9 cellular contexts compared by ENCODE assay signal in the genomic region with DNA sequence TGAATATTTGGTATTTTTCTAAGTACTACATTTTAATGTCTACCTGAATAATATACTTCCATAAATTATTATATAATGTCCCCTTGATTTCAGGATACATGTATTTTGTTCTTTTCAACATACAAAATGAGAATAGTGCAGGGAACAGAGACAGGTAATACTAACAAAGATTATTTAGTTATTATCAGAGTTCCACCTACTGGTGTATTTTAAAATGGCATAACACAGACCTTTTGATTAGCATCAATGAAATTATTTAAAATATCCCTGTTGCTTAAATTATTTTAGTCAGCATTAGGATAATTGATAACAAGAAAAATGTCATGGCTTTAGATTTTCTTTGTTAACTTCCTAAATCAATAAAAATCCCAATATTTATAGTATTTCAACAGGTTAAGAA.
A peak's percentile ranks its signal among the peaks of the same experiment; 100 is the strongest.
DNase-seq lines count a peak whose midpoint lies in the region; ATAC-seq and TF ChIP-seq lines count a peak whose summit lies in the region.
"Had no signal": no experiment of that assay in that cellular context is flagged by ENCODE, and none has a peak within 500 bp of the region (broad histone marks: within the 10 kb centered on the region; RNA-seq: fewer than 3 reads in every experiment).

No MANE protein-coding gene starts in this region.

- intact Hi-C loops in psoas muscle (cut with DNase I): no loop called here

- H3K4me3 ChIP-seq in astrocyte of the spinal cord (ENCODE audit: low read depth, low read length) (no peak overlapping the region), psoas muscle (no peak overlapping the region)

- H3K4me3 Mint-ChIP-seq in natural killer cell treated with Interleukin-12 subunit alpha and Interleukin-12 subunit beta and Interleukin-15 and Interleukin-18, amount 100 ng/mL, for 72 hours: no peak overlapping the region
- H3K4me3 Mint-ChIP-seq: CD14-positive monocyte had no signal

- no peaks in the 10 kb centered on the region for H3K9me3 Mint-ChIP-seq in natural killer cell treated with Interleukin-12 subunit alpha and Interleukin-12 subunit beta and Interleukin-15 and Interleukin-18, amount 100 ng/mL, for 72 hours

- peaks cover 23 to 56% of the 10 kb centered on the region in 2 donors for H3K27me3 Mint-ChIP-seq in natural killer cell treated with Interleukin-12 subunit alpha and Interleukin-12 subunit beta and Interleukin-15 and Interleukin-18, amount 100 ng/mL, for 72 hours

- H3K36me3 ChIP-seq in psoas muscle (ENCODE audit: insufficient read depth in 1 of 2, low read depth in 1 of 2): no peaks in the 10 kb centered on the region

- H3K36me3 Mint-ChIP-seq in natural killer cell treated with Interleukin-12 subunit alpha and Interleukin-12 subunit beta and Interleukin-15 and Interleukin-18, amount 100 ng/mL, for 72 hours: no peaks in the 10 kb centered on the region
- H3K36me3 Mint-ChIP-seq: CD14-positive monocyte had no signal

- in situ Hi-C loops in astrocyte of the spinal cord (cut with HindIII; ENCODE audit: low sequenced_read_pairs): no loop called here

- no peaks in the 10 kb centered on the region for H3K4me1 Mint-ChIP-seq in natural killer cell treated with Interleukin-12 subunit alpha and Interleukin-12 subunit beta and Interleukin-15 and Interleukin-18, amount 100 ng/mL, for 72 hours (ENCODE audit: low read depth in 2 of 2)
- H3K4me1 Mint-ChIP-seq: CD14-positive monocyte had no signal

- peak; percentile 2 for DNase-seq in SHP77 treated with DMSO at 0.1 percent for 48 hours (lab: John Stamatoyannopoulos, UW)
- DNase-seq in SHP77 (lab: John Stamatoyannopoulos, UW): no peak
- DNase-seq in astrocyte of the spinal cord (ENCODE audit: low read depth, low spot score): no peak
- DNase-seq in psoas muscle: no peak
- no peak for DNase-seq in mucosa of gallbladder (ENCODE audit: low spot score)
- DNase-seq in natural killer cell treated with Interleukin-12 subunit alpha and Interleukin-12 subunit beta and Interleukin-15 and Interleukin-18, amount 100 ng/mL, for 72 hours (ENCODE audit: low spot score): no peak
- no peak for DNase-seq in stimulated activated CD4-positive, alpha-beta T cell treated with anti-CD3 and anti-CD28 coated beads, Interleukin-15, amount 100 ng/mL, for 24 hours

- H3K27me3 ChIP-seq in psoas muscle (ENCODE audit: insufficient read depth in 3 of 3, low read length in 2 of 3): peaks cover 0 to 2% (median 0%) of the 10 kb centered on the region in 3 donors

- H3K27ac Mint-ChIP-seq in natural killer cell treated with Interleukin-12 subunit alpha and Interleukin-12 subunit beta and Interleukin-15 and Interleukin-18, amount 100 ng/mL, for 72 hours: no peak overlapping the region
- H3K27ac Mint-ChIP-seq: CD14-positive monocyte had no signal

- ATAC-seq in psoas muscle: no peak
- ATAC-seq in natural killer cell treated with Interleukin-12 subunit alpha and Interleukin-12 subunit beta and Interleukin-15 and Interleukin-18, amount 100 ng/mL, for 72 hours: no peak

- no peak overlapping the region for H3K27ac ChIP-seq in psoas muscle

- H3K9me3 ChIP-seq in psoas muscle: no peaks in the 10 kb centered on the region

- TF ChIP-seq CTCF in LNCAP (IDR thresholded peaks at IDR 0.05) (peak; percentile 56), astrocyte of the spinal cord (IDR thresholded peaks at IDR 0.05; ENCODE audit: low read depth, low read length) (peak; percentile 5), psoas muscle (IDR thresholded peaks at IDR 0.05) (peak; percentile 16)

- no peaks in the 10 kb centered on the region for H3K4me1 ChIP-seq in psoas muscle

Comparison
In these comparisons a context has a peak if more than half of its experiments do, and no peak if none do; other contexts are left out.
1. CTCF ChIP-seq: peak in every context shown above with its lines; median percentile 56 in LNCAP; 16 in psoas muscle; 5 in astrocyte of the spinal cord.